17 cellular contexts compared by ENCODE assay signal in genomic region chr2:55155206-55155605, GRCh38.
A peak's percentile ranks its signal among the peaks of the same experiment; 100 is the strongest.
DNase-seq lines count a peak whose midpoint lies in the region; ATAC-seq, FAIRE-seq and TF ChIP-seq lines count a peak whose summit lies in the region.
"Had no signal": no experiment of that assay in that cellular context is flagged by ENCODE, and none has a peak within 500 bp of the region (broad histone marks: within the 10 kb centered on the region; RNA-seq: fewer than 3 reads in every experiment).

No MANE protein-coding gene starts in this region.

- H2AK5ac ChIP-seq in neuronal stem cell (ENCODE audit: low read depth, low read length) (no peak overlapping the region), H9 (ENCODE audit: insufficient read length, low read length) (no peak overlapping the region)

- H3K27me3 ChIP-seq in SJCRH30 = no peaks in the 10 kb centered on the region
- H3K27me3 ChIP-seq in esophagus (ENCODE audit: control insufficient read depth in 1 of 2, insufficient read depth in 2 of 2, low read length in 2 of 2) = no peaks in the 10 kb centered on the region
- H3K27me3 ChIP-seq in neuronal stem cell (ENCODE audit: control insufficient read depth in 3 of 3, insufficient read depth in 3 of 3, low read depth in 1 of 3, low read length in 3 of 3) = no peaks in the 10 kb centered on the region
- H3K27me3 ChIP-seq in transverse colon = no peaks in the 10 kb centered on the region
- no peaks in the 10 kb centered on the region for H3K27me3 ChIP-seq in H9 (ENCODE audit: insufficient read depth, low read length)
- H3K27me3 ChIP-seq: BE2C, Peyer's patch had no signal

- H2BK12ac ChIP-seq in neuronal stem cell (ENCODE audit: low read length) (no peak overlapping the region), H9 (ENCODE audit: insufficient read length, low read depth, low read length) (no peak overlapping the region)

- in situ Hi-C loops in transverse colon (cut with MboI; ENCODE audit: low pct_ligation_motif_present in 1 of 4, low pct_unique_long_range_greater_than_20kb in 1 of 4, low sequenced_read_pairs in 3 of 4) = loop anchor here in 3 of 4 donors (25.0 kb wide), 3 partner anchors 118 to 443 kb away; partner anchors contain the start of gene EML6 (in 1 of the 3)

- H2BK120ac ChIP-seq in neuronal stem cell (ENCODE audit: low read depth, low read length) (no peak overlapping the region), H9 (ENCODE audit: low read depth, low read length, poor library complexity, severe bottlenecking) (no peak overlapping the region)

- peaks cover 38 to 43% of the 10 kb centered on the region in 2 experiments for H3K4me1 Mint-ChIP-seq in H9
- peaks cover 30% of the 10 kb centered on the region for H3K4me1 Mint-ChIP-seq in WTC11

- 55 to 76% methylated on average over 4 of the region's 4 CpGs for WGBS in esophagus, 2 donors
- whole genome bisulfite sequencing in neuronal stem cell (ENCODE audit: extremely low coverage in 2 of 2, insufficient read length in 2 of 2, insufficient replicate concordance in 1 of 2), 2 donors = no CpG with 5 or more reads among the region's 4 CpGs
- WGBS in transverse colon (ENCODE audit: low coverage in 1 of 2), 2 donors = 66 to 67% methylated on average over 3 to 4 of the region's 4 CpGs
- WGBS in H9 (ENCODE audit: extremely low coverage, insufficient read length, low lambda C conversion rate) = no CpG with 5 or more reads among the region's 4 CpGs

- no peak overlapping the region for H2AFZ ChIP-seq in neuronal stem cell (ENCODE audit: low read length)
- no peak overlapping the region for H2AFZ ChIP-seq in H9 (ENCODE audit: low read length)

- no peak overlapping the region for H3T11ph ChIP-seq in H9 (ENCODE audit: low read length)

- H3K4me2 ChIP-seq in neuronal stem cell (ENCODE audit: insufficient read depth, low read length, poor library complexity, severe bottlenecking) = no peak overlapping the region
- H3K4me2 ChIP-seq in H9 (ENCODE audit: insufficient read depth, insufficient read length, low read length) = no peak overlapping the region

- H3K27me3 Mint-ChIP-seq in H9 (ENCODE audit: low read depth) (no peaks in the 10 kb centered on the region), WTC11 (ENCODE audit: low read depth) (no peaks in the 10 kb centered on the region)

- H3K23me2 ChIP-seq in H9 (ENCODE audit: insufficient read length, low read depth, low read length, poor library complexity, severe bottlenecking) = no peaks in the 10 kb centered on the region

- H3K23ac ChIP-seq in neuronal stem cell (ENCODE audit: low read depth, low read length, poor library complexity) (no peak overlapping the region), H9 (ENCODE audit: insufficient read length, low read depth, low read length) (no peak overlapping the region)

- no peaks in the 10 kb centered on the region for H3K36me3 ChIP-seq in SJCRH30
- H3K36me3 ChIP-seq in esophagus (ENCODE audit: control insufficient read depth in 2 of 2, insufficient read depth in 2 of 2, low read length in 1 of 2) = no peaks in the 10 kb centered on the region
- H3K36me3 ChIP-seq in neuronal stem cell (replicated peaks in 1 of 2; ENCODE audit: control insufficient read depth in 2 of 2, insufficient read depth in 2 of 2, low read length in 2 of 2) = no peaks in the 10 kb centered on the region
- H3K36me3 ChIP-seq in transverse colon = no peaks in the 10 kb centered on the region
- H3K36me3 ChIP-seq: BE2C, Peyer's patch had no signal

- no peak for ATAC-seq in WTC11
- ATAC-seq: activated CD4-positive, CD25-positive, alpha-beta regulatory T cell treated with anti-CD3 and anti-CD28 coated beads, Interleukin-2, amount 50 U/mL, for 24 hours had no signal

- H3K18ac ChIP-seq in neuronal stem cell (ENCODE audit: low read length) = no peak overlapping the region
- no peak overlapping the region for H3K18ac ChIP-seq in H9 (ENCODE audit: insufficient read length, low read depth, low read length)

- H3K79me2 ChIP-seq in H9 (ENCODE audit: insufficient read depth, low read length) = no peaks in the 10 kb centered on the region

- H2BK20ac ChIP-seq in H9 (ENCODE audit: low read depth, low read length, poor library complexity, severe bottlenecking) = no peak overlapping the region

- H3K4me3 ChIP-seq in SJCRH30 (no peak overlapping the region), esophagus (ENCODE audit: low read depth in 1 of 2, low read length in 2 of 2) (no peak overlapping the region), neuronal stem cell (ENCODE audit: low read length in 2 of 2) (no peak overlapping the region), transverse colon (no peak overlapping the region)
- H3K4me3 ChIP-seq: Peyer's patch had no signal

- H4K8ac ChIP-seq in neuronal stem cell (ENCODE audit: low read depth, low read length) (no peak overlapping the region), H9 (replicated peaks; ENCODE audit: insufficient read length, low read depth, low read length) (no peak overlapping the region)

- TF ChIP-seq POLR2A in transverse colon (IDR thresholded peaks at IDR 0.05) = no peak
- TF ChIP-seq POLR2A in H54 (IDR thresholded peaks at IDR 0.05; ENCODE audit: low read depth, low read length) = no peak

- POLR2A ChIA-PET in WTC11 (lab: Charles Lee) = no interaction called here

- H3K36me3 Mint-ChIP-seq in H9 (ENCODE audit: insufficient read depth in 1 of 3, low read depth in 3 of 3) (no peaks in the 10 kb centered on the region), WTC11 (no peaks in the 10 kb centered on the region)

- no peak overlapping the region for H3K56ac ChIP-seq in H9 (ENCODE audit: insufficient read length, low read depth, low read length)

- no peak for TF ChIP-seq CTCF in transverse colon (IDR thresholded peaks at IDR 0.05)
- no peak for TF ChIP-seq CTCF in H9 (conservative IDR thresholded peaks at IDR 0.05)
- no peak for TF ChIP-seq CTCF in WTC11 (IDR thresholded peaks at IDR 0.05)

- no peaks in the 10 kb centered on the region for H3K9me3 Mint-ChIP-seq in H9
- H3K9me3 Mint-ChIP-seq in WTC11 = no peaks in the 10 kb centered on the region
- H3K9me3 Mint-ChIP-seq: activated naive CD4-positive, alpha-beta T cell treated with anti-CD3 and anti-CD28 coated beads for 36 hours; T-helper 1 cell treated with Interleukin-12 subunit alpha and Interleukin-12 subunit beta and Interleukin-4 antibody, amounts not matched to agents 30 μg/mL and 1 μg/mL, for 36 hours had no signal

- peak overlapping the region; percentile 1 for H2BK15ac ChIP-seq in neuronal stem cell (ENCODE audit: low read length)
- no peak overlapping the region for H2BK15ac ChIP-seq in H9 (ENCODE audit: low read depth, low read length)

- H4K5ac ChIP-seq in H9 (ENCODE audit: insufficient read length, low read depth, low read length) = no peak overlapping the region

- no peak overlapping the region for H3K9ac ChIP-seq in neuronal stem cell (ENCODE audit: low read depth, low read length, poor library complexity)
- H3K9ac ChIP-seq in H9 (ENCODE audit: extremely low read depth, insufficient read length, low read length) = no peak overlapping the region

- H4K20me1 ChIP-seq in H9 (ENCODE audit: control insufficient read depth, insufficient read depth, insufficient read length) = no peaks in the 10 kb centered on the region

- no peak overlapping the region for H4K91ac ChIP-seq in neuronal stem cell (ENCODE audit: low read depth, low read length, poor library complexity)
- H4K91ac ChIP-seq in H9 (ENCODE audit: insufficient read length, low read depth, low read length) = no peak overlapping the region

- H3K27ac Mint-ChIP-seq in H9 = peak overlapping the region in 1 of 3 experiments; percentile 23; a peak in 2 of 7 replicates
- no peak overlapping the region for H3K27ac Mint-ChIP-seq in WTC11
- H3K27ac Mint-ChIP-seq: activated naive CD4-positive, alpha-beta T cell treated with anti-CD3 and anti-CD28 coated beads for 36 hours; T-helper 1 cell treated with Interleukin-12 subunit alpha and Interleukin-12 subunit beta and Interleukin-4 antibody, amounts not matched to agents 30 μg/mL and 1 μg/mL, for 36 hours had no signal

- H3K4me3 Mint-ChIP-seq in H9 (no peak overlapping the region), WTC11 (no peak overlapping the region)
- H3K4me3 Mint-ChIP-seq: activated naive CD4-positive, alpha-beta T cell treated with anti-CD3 and anti-CD28 coated beads for 36 hours; T-helper 1 cell treated with Interleukin-12 subunit alpha and Interleukin-12 subunit beta and Interleukin-4 antibody, amounts not matched to agents 30 μg/mL and 1 μg/mL, for 36 hours had no signal

- H3K4me1 ChIP-seq in SJCRH30 (peaks cover 59% of the 10 kb centered on the region), esophagus (ENCODE audit: control insufficient read depth in 2 of 2, insufficient read depth in 2 of 2, low read length in 1 of 2) (peaks cover 7 to 25% of the 10 kb centered on the region in 2 donors), neuronal stem cell (ENCODE audit: control insufficient read depth in 2 of 2, insufficient read depth in 1 of 2, low read depth in 1 of 2, low read length in 2 of 2) (peaks cover 16 to 39% of the 10 kb centered on the region in 2 donors), transverse colon (peaks cover 56 to 91% (median 69%) of the 10 kb centered on the region in 4 donors), H9 (ENCODE audit: insufficient read depth, low read length) (no peaks in the 10 kb centered on the region)

- H3K79me1 ChIP-seq in neuronal stem cell (ENCODE audit: low read depth, low read length) = no peaks in the 10 kb centered on the region
- H3K79me1 ChIP-seq in H9 (ENCODE audit: insufficient read depth, low read depth, low read length, poor library complexity, severe bottlenecking) = no peaks in the 10 kb centered on the region

- H3K9me3 ChIP-seq in SJCRH30 (replicated peaks) (no peaks in the 10 kb centered on the region), esophagus (ENCODE audit: control insufficient read depth in 2 of 2, insufficient read depth in 1 of 2, low read depth in 1 of 2, low read length in 1 of 2) (no peaks in the 10 kb centered on the region), neuronal stem cell (replicated peaks in 1 of 2; ENCODE audit: control insufficient read depth in 2 of 2, insufficient read depth in 1 of 2, low read depth in 1 of 2, low read length in 2 of 2) (no peaks in the 10 kb centered on the region), transverse colon (no peaks in the 10 kb centered on the region), H9 (ENCODE audit: control insufficient read depth, low read depth, low read length) (no peaks in the 10 kb centered on the region)
- H3K9me3 ChIP-seq: BE2C, Peyer's patch had no signal

- H3K4ac ChIP-seq in neuronal stem cell (ENCODE audit: low read length) (no peak overlapping the region), H9 (ENCODE audit: low read depth, low read length) (no peak overlapping the region)

- no peak overlapping the region for H3K14ac ChIP-seq in neuronal stem cell (ENCODE audit: low read length)
- no peak overlapping the region for H3K14ac ChIP-seq in H9 (ENCODE audit: insufficient read depth, low read length)

- TF ChIP-seq EP300 in transverse colon (IDR thresholded peaks at IDR 0.05; ENCODE audit: low read depth) = no peak

- DNase-seq in SJCRH30 = no peak
- DNase-seq in neuronal stem cell (ENCODE audit: low spot score) = no peak
- no peak for DNase-seq in transverse colon
- DNase-seq in H9 = no peak
- no peak for DNase-seq in GM19238 (ENCODE audit: insufficient read length, low spot score)
- no peak for DNase-seq in H54 (ENCODE audit: insufficient read length, low spot score)
- DNase-seq in WTC11 (ENCODE audit: low spot score) = no peak
- DNase-seq: activated CD8-positive, alpha-beta memory T cell treated with anti-CD3 and anti-CD28 coated beads, Interleukin-2, amount 50 U/mL, for 4 hours; activated naive CD4-positive, alpha-beta T cell treated with anti-CD3 and anti-CD28 coated beads for 36 hours; BE2C; DMS53; GOT3; NCI-H2029 treated with DMSO at 0.1 percent for 48 hours; Peyer's patch had no signal

- H2BK5ac ChIP-seq in neuronal stem cell (ENCODE audit: low read length) (no peak overlapping the region), H9 (ENCODE audit: insufficient read length, low read length) (no peak overlapping the region)

- CTCF ChIA-PET in WTC11 (lab: Charles Lee) = interaction anchor here (0.6 to 1.2 kb wide), 2 partner anchors 12 to 94 kb away, joined by 4 read pairs; no protein-coding TSS in a partner anchor

- intact Hi-C loops in transverse colon (cut with DNase I; ENCODE audit: low total_unique reads) = no loop called here

- no peak for FAIRE-seq in H54 (lab: Jason Lieb, UNC)

- H3K27ac ChIP-seq in SJCRH30 (peak overlapping the region; percentile 36; the same call in 1 of the 2 replicates), esophagus (ENCODE audit: low read depth in 2 of 2, low read length in 1 of 2) (peak overlapping the region; percentile 85 to 90), neuronal stem cell (replicated peaks; ENCODE audit: low read length) (no peak overlapping the region), transverse colon (peak overlapping the region; percentile 45 to 72 (median 66)), H9 (ENCODE audit: insufficient read length, low read depth, low read length) (no peak overlapping the region)

Comparison
In these comparisons a context has a peak if more than half of its experiments do, and no peak if none do; other contexts are left out.
1. H3K27ac ChIP-seq: peak in SJCRH30 (single experiment), esophagus (2 of 2) and transverse colon (4 of 4); none in neuronal stem cell (single experiment) and H9 (single experiment).